20 cellular contexts compared by ENCODE assay signal in genomic region chr19:8215783-8216182, GRCh38.
"Had no signal": no experiment of that assay in that cellular context is flagged by ENCODE, and none has a peak within 500 bp of the region (broad histone marks: within the 10 kb centered on the region; RNA-seq: fewer than 3 reads in every experiment).

No MANE protein-coding gene starts in this region.

- H3K27ac Mint-ChIP-seq: activated naive CD4-positive, alpha-beta T cell treated with anti-CD3 and anti-CD28 coated beads for 36 hours; T-helper 1 cell treated with Interleukin-12 subunit alpha and Interleukin-12 subunit beta and Interleukin-4 antibody, amounts not matched to agents 30 μg/mL and 1 μg/mL, for 36 hours had no signal

- H3K36me3 ChIP-seq: tibial artery had no signal

- ATAC-seq: activated T-cell treated with anti-CD3 and anti-CD28 coated beads, Interleukin-2, amount 50 U/mL, for 4 hours; gastroesophageal sphincter; heart left ventricle; stimulated activated naive B cell treated with anti-CD40 and anti-IgM and Interleukin-4, amounts not matched to agents 10 μg/mL and 1 μg/mL and 100 μg/mL, for 72 hours had no signal

- H3K27me3 Mint-ChIP-seq: stimulated activated naive B cell treated with anti-CD40 and anti-IgM and Interleukin-4, amounts not matched to agents 10 μg/mL and 1 μg/mL and 100 μg/mL, for 72 hours had no signal

- DNase-seq: activated CD4-positive, alpha-beta T cell treated with anti-CD3 and anti-CD28 coated beads for 1 hour; activated CD4-positive, alpha-beta T cell treated with anti-CD3 and anti-CD28 coated beads, Interleukin-2, amount 50 U/mL, for 48 hours; activated naive CD4-positive, alpha-beta T cell treated with anti-CD3 and anti-CD28 coated beads for 36 hours; activated T-cell treated with anti-CD3 and anti-CD28 coated beads, Interleukin-2, amount 50 U/mL, for 4 hours; cerebellar nuclear complex; effector CD8-positive, alpha-beta T cell; heart left ventricle; mesendoderm; nucleus accumbens; posterior cingulate gyrus; spleen; stimulated activated CD4-positive, alpha-beta T cell treated with anti-CD3 and anti-CD28 coated beads, Interleukin-4, amount 100 ng/mL, for 4 hours; stimulated activated naive B cell treated with anti-CD40 and anti-IgM and Interleukin-4, amounts not matched to agents 10 μg/mL and 1 μg/mL and 100 μg/mL, for 72 hours; tibial artery; WERI-Rb-1 had no signal

- H3K27ac ChIP-seq: ascending aorta, esophagus muscularis mucosa, gastroesophageal sphincter, heart left ventricle, tibial artery, WERI-Rb-1 had no signal

- H3K4me3 ChIP-seq: ascending aorta, esophagus muscularis mucosa, gastroesophageal sphincter, heart left ventricle, spleen, tibial artery had no signal

- H3K27me3 ChIP-seq: ascending aorta, esophagus muscularis mucosa, gastroesophageal sphincter, heart left ventricle, spleen, tibial artery had no signal

- H3K9me3 ChIP-seq: ascending aorta, esophagus muscularis mucosa, gastroesophageal sphincter, heart left ventricle, spleen, tibial artery had no signal

- H3K4me3 Mint-ChIP-seq: activated naive CD4-positive, alpha-beta T cell treated with anti-CD3 and anti-CD28 coated beads for 36 hours; activated T-cell treated with anti-CD3 and anti-CD28 coated beads, Interleukin-2, amount 50 U/mL, for 4 hours; nephron; stimulated activated naive B cell treated with anti-CD40 and anti-IgM and Interleukin-4, amounts not matched to agents 10 μg/mL and 1 μg/mL and 100 μg/mL, for 72 hours; T-helper 1 cell treated with Interleukin-12 subunit alpha and Interleukin-12 subunit beta and Interleukin-4 antibody, amounts not matched to agents 30 μg/mL and 1 μg/mL, for 36 hours had no signal

- H3K4me1 ChIP-seq: ascending aorta, tibial artery had no signal

- H3K9me3 Mint-ChIP-seq: activated naive CD4-positive, alpha-beta T cell treated with anti-CD3 and anti-CD28 coated beads for 36 hours; activated T-cell treated with anti-CD3 and anti-CD28 coated beads, Interleukin-2, amount 50 U/mL, for 4 hours; nephron; stimulated activated naive B cell treated with anti-CD40 and anti-IgM and Interleukin-4, amounts not matched to agents 10 μg/mL and 1 μg/mL and 100 μg/mL, for 72 hours; T-helper 1 cell treated with Interleukin-12 subunit alpha and Interleukin-12 subunit beta and Interleukin-4 antibody, amounts not matched to agents 30 μg/mL and 1 μg/mL, for 36 hours had no signal
